In the genomic region with DNA sequence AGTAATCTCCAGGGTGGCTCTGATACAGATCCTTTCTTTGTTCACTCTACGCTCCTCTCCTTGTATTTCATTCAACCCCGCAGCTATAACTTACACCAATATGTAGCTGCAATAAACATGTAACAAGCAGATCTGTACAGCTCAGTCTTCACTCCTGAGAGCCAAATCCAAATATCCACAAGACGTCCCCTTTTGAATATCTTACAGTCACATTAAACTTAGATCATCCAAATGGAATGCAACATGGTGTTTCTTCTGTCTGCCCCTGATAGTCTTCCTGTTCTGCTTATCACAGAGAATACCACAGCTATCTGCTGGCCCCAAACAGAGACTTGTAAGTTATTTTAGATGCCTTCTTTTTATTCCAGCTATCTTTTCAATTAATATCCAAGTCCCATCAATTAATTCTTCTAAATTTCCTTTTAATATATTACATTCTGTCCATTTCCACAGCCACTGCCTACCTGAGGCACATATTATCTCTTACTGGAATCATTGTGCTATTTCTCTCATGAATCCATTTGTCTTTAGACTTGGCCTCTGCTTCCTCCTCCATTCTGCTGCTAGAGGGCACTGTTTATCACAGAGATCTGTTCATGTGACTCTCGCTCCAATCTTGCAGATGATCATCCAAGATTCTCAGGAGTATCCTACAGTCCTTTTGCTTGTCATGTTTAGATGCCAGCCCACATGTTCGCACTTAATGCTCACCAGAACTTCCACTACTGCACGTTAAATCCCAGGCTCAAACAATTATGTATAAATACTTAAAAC, we compare ENCODE assay signal across 9 cellular contexts.
DNase-seq lines count a peak whose midpoint lies in the region; TF ChIP-seq lines count a peak whose summit lies in the region.
"Had no signal": no experiment of that assay in that cellular context is flagged by ENCODE, and none has a peak within 500 bp of the region (broad histone marks: within the 10 kb centered on the region; RNA-seq: fewer than 3 reads in every experiment).

No MANE protein-coding gene starts in this region.

- DNase-seq in NCI-H345 (lab: John Stamatoyannopoulos, UW) = peak; percentile 29
- no peak for DNase-seq in NCI-H345 treated with DMSO at 0.1 percent for 48 hours (lab: John Stamatoyannopoulos, UW; ENCODE audit: unreplicated experiment)
- peak; percentile 82 for DNase-seq in NCI-H510A treated with DMSO at 0.1 percent for 48 hours (lab: John Stamatoyannopoulos, UW)
- no peak for DNase-seq in esophagus muscularis mucosa (ENCODE audit: extremely low spot score)
- peak; percentile 16 for DNase-seq in stromal cell of bone marrow (ENCODE audit: low read depth)
- DNase-seq in stimulated activated naive CD4-positive, alpha-beta T cell treated with Interleukin-2 at 50 U/mL for 16 hours (lab: John Stamatoyannopoulos, UW) = no peak
- DNase-seq in activated CD4-positive, alpha-beta T cell treated with anti-CD3 and anti-CD28 coated beads, Interleukin-2, amount 10 ng/mL, durations not matched to agents 24 days and 14 days = no peak
- no peak for DNase-seq in activated effector memory CD4-positive, alpha-beta T cell treated with Interleukin-2 at 50 U/mL for 16 hours

- H3K4me3 Mint-ChIP-seq in activated CD4-positive, alpha-beta T cell treated with anti-CD3 and anti-CD28 coated beads, Interleukin-2, amount 10 ng/mL, durations not matched to agents 24 days and 14 days = no peak overlapping the region
- H3K4me3 Mint-ChIP-seq: memory B cell had no signal

- no peaks in the 10 kb centered on the region for H3K9me3 ChIP-seq in esophagus muscularis mucosa

- H3K27me3 Mint-ChIP-seq in activated CD4-positive, alpha-beta T cell treated with anti-CD3 and anti-CD28 coated beads, Interleukin-2, amount 10 ng/mL, durations not matched to agents 24 days and 14 days = no peaks in the 10 kb centered on the region
- H3K27me3 Mint-ChIP-seq: memory B cell had no signal

- H3K9me3 Mint-ChIP-seq in activated CD4-positive, alpha-beta T cell treated with anti-CD3 and anti-CD28 coated beads, Interleukin-2, amount 10 ng/mL, durations not matched to agents 24 days and 14 days = no peaks in the 10 kb centered on the region

- TF ChIP-seq EP300 in esophagus muscularis mucosa (IDR thresholded peaks at IDR 0.05) = no peak

- H3K36me3 ChIP-seq in esophagus muscularis mucosa = no peaks in the 10 kb centered on the region

- intact Hi-C loops in esophagus muscularis mucosa (cut with DNase I) = no loop called here
- intact Hi-C loops in activated CD4-positive, alpha-beta T cell treated with anti-CD3 and anti-CD28 coated beads, Interleukin-2, amount 10 ng/mL, durations not matched to agents 24 days and 14 days (cut with micrococcal nuclease) = no loop called here

- H3K4me1 Mint-ChIP-seq in activated CD4-positive, alpha-beta T cell treated with anti-CD3 and anti-CD28 coated beads, Interleukin-2, amount 10 ng/mL, durations not matched to agents 24 days and 14 days = no peaks in the 10 kb centered on the region
- H3K4me1 Mint-ChIP-seq: memory B cell had no signal

- peaks cover 0 to 4% (median 0%) of the 10 kb centered on the region in 4 donors for H3K4me1 ChIP-seq in esophagus muscularis mucosa

- TF ChIP-seq POLR2A in esophagus muscularis mucosa (IDR thresholded peaks at IDR 0.05; ENCODE audit: low read depth) = no peak

- TF ChIP-seq CTCF in esophagus muscularis mucosa (IDR thresholded peaks at IDR 0.05) = peak in 2 of 3 experiments; percentile 12 to 33

- WGBS in esophagus muscularis mucosa = 63% methylated on average over 6 of the region's 6 CpGs

- H3K27me3 ChIP-seq in esophagus muscularis mucosa = no peaks in the 10 kb centered on the region

- no peak overlapping the region for H3K4me3 ChIP-seq in esophagus muscularis mucosa

- no peaks in the 10 kb centered on the region for H3K36me3 Mint-ChIP-seq in activated CD4-positive, alpha-beta T cell treated with anti-CD3 and anti-CD28 coated beads, Interleukin-2, amount 10 ng/mL, durations not matched to agents 24 days and 14 days (ENCODE audit: low read depth)
- H3K36me3 Mint-ChIP-seq: memory B cell had no signal

- H3K27ac Mint-ChIP-seq in activated CD4-positive, alpha-beta T cell treated with anti-CD3 and anti-CD28 coated beads, Interleukin-2, amount 10 ng/mL, durations not matched to agents 24 days and 14 days = no peak overlapping the region
- H3K27ac Mint-ChIP-seq: memory B cell had no signal

- no peak overlapping the region for H3K27ac ChIP-seq in esophagus muscularis mucosa (replicated peaks in 1 of 4)

Comparison
In these comparisons a context has a peak if more than half of its experiments do, and no peak if none do; other contexts are left out.
1. DNase-seq: peak in NCI-H345 (single experiment), NCI-H510A treated with DMSO at 0.1 percent for 48 hours (single experiment) and stromal cell of bone marrow (single experiment); none in NCI-H345 treated with DMSO at 0.1 percent for 48 hours (single experiment), esophagus muscularis mucosa (single experiment), stimulated activated naive CD4-positive, alpha-beta T cell treated with Interleukin-2 at 50 U/mL for 16 hours (single experiment), activated CD4-positive, alpha-beta T cell treated with anti-CD3 and anti-CD28 coated beads, Interleukin-2, amount 10 ng/mL, durations not matched to agents 24 days and 14 days (single experiment) and activated effector memory CD4-positive, alpha-beta T cell treated with Interleukin-2 at 50 U/mL for 16 hours (single experiment).